Comparison of ENCODE assay signal across 10 cellular contexts in the genomic region with DNA sequence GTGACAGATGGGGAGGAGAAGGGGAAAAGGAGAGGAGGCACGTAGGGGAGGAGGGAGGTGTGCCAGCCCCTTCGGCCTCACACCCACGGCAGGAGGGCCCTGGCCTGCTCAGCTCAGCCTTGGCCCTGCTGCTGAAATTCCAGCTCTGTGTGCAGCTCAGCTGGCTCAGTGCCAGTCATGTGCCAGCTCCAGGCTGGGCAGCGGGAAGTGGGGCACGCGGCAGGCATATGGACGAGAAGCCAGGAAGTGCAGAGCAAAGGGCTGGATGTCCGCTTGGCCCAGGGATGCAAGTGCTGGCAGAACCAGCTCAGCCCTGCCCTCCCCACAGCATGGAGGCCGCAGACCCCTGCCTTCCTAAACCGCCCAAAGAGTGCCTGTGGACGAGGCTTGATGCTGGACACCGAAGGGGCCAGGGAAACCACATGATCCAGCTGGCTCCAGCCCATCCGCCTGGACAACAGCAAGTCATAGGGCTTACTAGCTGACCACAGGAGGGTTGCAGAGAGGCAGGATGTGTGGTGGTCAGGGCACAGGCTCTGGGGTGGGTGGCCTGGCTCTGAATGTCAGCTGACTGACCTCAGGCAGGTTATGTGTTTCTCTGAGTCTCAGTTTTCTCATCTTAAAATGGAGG.
DNase-seq lines count a peak whose midpoint lies in the region; ATAC-seq and TF ChIP-seq lines count a peak whose summit lies in the region.
"Had no signal": no experiment of that assay in that cellular context is flagged by ENCODE, and none has a peak within 500 bp of the region (broad histone marks: within the 10 kb centered on the region; RNA-seq: fewer than 3 reads in every experiment).

No MANE protein-coding gene starts in this region.

- POLR2A ChIA-PET in T-cell (lab: Charles Lee): no interaction called here

- no peak for TF ChIP-seq CTCF in spleen (IDR thresholded peaks at IDR 0.05 in 8 of 11, conservative IDR thresholded peaks at IDR 0.05 in 3 of 11)

- H3K27me3 Mint-ChIP-seq in T-cell: no peaks in the 10 kb centered on the region

- no peaks in the 10 kb centered on the region for H3K9me3 Mint-ChIP-seq in T-cell

- H3K9me3 ChIP-seq in spleen: no peaks in the 10 kb centered on the region
- H3K9me3 ChIP-seq: A549 had no signal

- H3K4me1 Mint-ChIP-seq in T-cell: peaks cover 88 to 94% (median 89%) of the 10 kb centered on the region in 3 donors

- CTCF ChIA-PET in T-cell (lab: Charles Lee): interaction anchor here (0.5 to 5.8 kb wide), 6 partner anchors 14 to 128 kb away, joined by 3 to 41 read pairs (median 4); no protein-coding TSS in a partner anchor

- H3K27me3 ChIP-seq in spleen (replicated peaks in 1 of 7): no peaks in the 10 kb centered on the region

- intact Hi-C loops in left cardiac atrium (cut with DNase I) (no loop called here), spleen (cut with DNase I; ENCODE audit: low total_unique reads) (no loop called here)

- H3K36me3 ChIP-seq in spleen: peaks cover 0 to 10% (median 0%) of the 10 kb centered on the region in 6 donors

- DNase-seq in NCI-H1694 treated with DMSO at 0.1 percent for 48 hours (lab: John Stamatoyannopoulos, UW) (peak; percentile 19), NCI-H1694 (lab: John Stamatoyannopoulos, UW) (no peak), T-cell (no peak), left cardiac atrium (peak; percentile 83), spleen (peak; percentile 89)
- no peak for DNase-seq in stimulated activated naive CD4-positive, alpha-beta T cell (lab: John Stamatoyannopoulos, UW)

- H3K4me3 Mint-ChIP-seq in T-cell: peak overlapping the region in 1 of 3 donors; percentile 59

- peak overlapping the region in 6 of 8 donors; percentile 9 to 76 (median 64) for H3K27ac ChIP-seq in spleen
- H3K27ac ChIP-seq: A549 had no signal

- peaks cover 51 to 92% (median 81%) of the 10 kb centered on the region in 6 donors for H3K4me1 ChIP-seq in spleen
- H3K4me1 ChIP-seq: A549 had no signal

- no peak for TF ChIP-seq POLR2A in spleen (IDR thresholded peaks at IDR 0.05)

- no peak overlapping the region for H3K4me3 ChIP-seq in spleen
- H3K4me3 ChIP-seq: A549 had no signal

- WGBS in spleen, 5 donors: 65 to 77% (median 69%) methylated on average over 13 of the region's 13 CpGs

- H3K36me3 Mint-ChIP-seq in T-cell: peaks cover 15% of the 10 kb centered on the region

- H3K27ac Mint-ChIP-seq in T-cell: peak overlapping the region; percentile 95
- H3K27ac Mint-ChIP-seq: progenitor cell of endocrine pancreas had no signal

- no peak for ATAC-seq in T-cell (replicated peaks in 1 of 4)
- ATAC-seq in left cardiac atrium: peak; percentile 66 to 75
- no peak for ATAC-seq in HG03457 (IDR thresholded peaks at IDR 0.05; ENCODE audit: unreplicated experiment)
- no peak for ATAC-seq in HG03520 (IDR thresholded peaks at IDR 0.05; ENCODE audit: unreplicated experiment)
- ATAC-seq: A549 had no signal

Comparison
In these comparisons a context has a peak if more than half of its experiments do, and no peak if none do; other contexts are left out.
1. DNase-seq: peak in NCI-H1694 treated with DMSO at 0.1 percent for 48 hours (single experiment), left cardiac atrium (single experiment) and spleen (single experiment); none in NCI-H1694 (single experiment), T-cell (0 of 34) and stimulated activated naive CD4-positive, alpha-beta T cell (0 of 6).
2. ATAC-seq: peak in left cardiac atrium (2 of 2); none in T-cell (0 of 4), HG03457 (single experiment) and HG03520 (single experiment).